Comparison of ENCODE assay signal across 19 cellular contexts in the genomic region with DNA sequence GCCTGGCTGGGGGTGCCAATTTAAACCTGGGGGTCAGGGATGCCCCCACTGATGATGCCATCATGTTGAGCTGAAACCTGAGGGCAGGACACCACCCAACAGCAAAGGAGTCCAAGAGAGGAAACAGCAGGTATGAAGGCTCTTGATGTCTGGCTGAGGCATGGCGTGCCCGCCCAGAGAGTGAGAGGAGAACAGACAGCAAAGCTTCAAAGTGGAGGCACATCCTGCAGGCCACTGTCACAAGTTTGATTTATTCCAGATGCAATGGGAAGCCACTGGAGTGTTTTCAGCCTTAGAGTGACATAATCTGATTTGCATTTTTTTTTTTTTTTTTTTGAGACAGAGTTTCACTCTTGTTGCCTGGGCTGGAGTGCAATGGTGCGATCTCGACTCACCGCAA. TPM values are rescaled to one million over a fixed set of nuclear protein-coding genes. Genes with fewer than 3 reads are reported as not detected.
A peak's percentile ranks its signal among the peaks of the same experiment; 100 is the strongest.
DNase-seq lines count a peak whose midpoint lies in the region; ATAC-seq and TF ChIP-seq lines count a peak whose summit lies in the region.
"Had no signal": no experiment of that assay in that cellular context is flagged by ENCODE, and none has a peak within 500 bp of the region (broad histone marks: within the 10 kb centered on the region; RNA-seq: fewer than 3 reads in every experiment).

No MANE protein-coding gene starts in this region.

- no peaks in the 10 kb centered on the region for H3K27me3 ChIP-seq in A673 (replicated peaks; ENCODE audit: insufficient read depth, low read depth, low read length, poor library complexity)
- no peaks in the 10 kb centered on the region for H3K27me3 ChIP-seq in GM23338 (ENCODE audit: insufficient read depth)
- H3K27me3 ChIP-seq: SJCRH30 had no signal

- H3K4me1 ChIP-seq in A673 (ENCODE audit: insufficient read depth, low read length, poor library complexity, severe bottlenecking): peaks cover 5% of the 10 kb centered on the region
- H3K4me1 ChIP-seq in GM23338 (ENCODE audit: insufficient read depth): peaks cover 36% of the 10 kb centered on the region
- H3K4me1 ChIP-seq: SJCRH30 had no signal

- H4K20me1 ChIP-seq in GM23338 (replicated peaks; ENCODE audit: insufficient read depth): no peaks in the 10 kb centered on the region

- H3K4me3 ChIP-seq in A673 (ENCODE audit: low read depth, low read length, poor library complexity, severe bottlenecking) (no peak overlapping the region), GM23338 (no peak overlapping the region)
- H3K4me3 ChIP-seq: A549, PC-9, SJCRH30 had no signal

- peaks cover 40% of the 10 kb centered on the region for H3K4me1 Mint-ChIP-seq in GM23338
- peaks cover 6 to 8% of the 10 kb centered on the region in 2 donors for H3K4me1 Mint-ChIP-seq in natural killer cell treated with Interleukin-12 subunit alpha and Interleukin-12 subunit beta and Interleukin-15 and Interleukin-18, amount 100 ng/mL, for 72 hours (ENCODE audit: low read depth in 2 of 2)

- H3K27ac ChIP-seq in A673 (ENCODE audit: low read depth, low read length, poor library complexity, severe bottlenecking) (no peak overlapping the region), GM23338 (ENCODE audit: low read depth) (0 out of 2 replicates have a peak overlapping the region, but pooled peaks have one; percentile 84)
- H3K27ac ChIP-seq: A549, PC-9, SJCRH30 had no signal

- peak overlapping the region; percentile 74; the same call in 1 of the 2 replicates for H2AFZ ChIP-seq in GM23338
- H2AFZ ChIP-seq: PC-9 had no signal

- H3K36me3 Mint-ChIP-seq in GM23338 (ENCODE audit: low read depth): no peaks in the 10 kb centered on the region
- H3K36me3 Mint-ChIP-seq in natural killer cell treated with Interleukin-12 subunit alpha and Interleukin-12 subunit beta and Interleukin-15 and Interleukin-18, amount 100 ng/mL, for 72 hours: no peaks in the 10 kb centered on the region
- H3K36me3 Mint-ChIP-seq: CD14-positive monocyte had no signal

- peaks cover 7% of the 10 kb centered on the region; the same call in 1 of the 2 replicates for H3F3A ChIP-seq in GM23338 (replicated peaks; ENCODE audit: low read depth)

- BruUV-seq in A673 (replicated peaks; lab: Mats Ljungman, UMichigan): no TSS peak

- H3K9me3 Mint-ChIP-seq in GM23338: no peaks in the 10 kb centered on the region
- H3K9me3 Mint-ChIP-seq in natural killer cell treated with Interleukin-12 subunit alpha and Interleukin-12 subunit beta and Interleukin-15 and Interleukin-18, amount 100 ng/mL, for 72 hours: no peaks in the 10 kb centered on the region

- CTCF ChIA-PET in A673 (lab: Charles Lee): no interaction called here

- peak; percentile 69 for DNase-seq in A673 (ENCODE audit: low spot score)
- no peak for DNase-seq in GM23338 (ENCODE audit: low spot score)
- DNase-seq in SK-N-DZ (ENCODE audit: low spot score): peak; percentile 96
- DNase-seq in islet precursor cell: peak; percentile 82
- DNase-seq in DMS79 (lab: John Stamatoyannopoulos, UW): no peak
- no peak for DNase-seq in natural killer cell treated with Interleukin-12 subunit alpha and Interleukin-12 subunit beta and Interleukin-15 and Interleukin-18, amount 100 ng/mL, for 72 hours (ENCODE audit: low spot score)
- DNase-seq: DMS 273 treated with DMSO at 0.1 percent for 48 hours, MV-4-11, NCI-H2081, NCI-H510A, NCI-H774, PC-9, SJCRH30 had no signal

- H3K27ac Mint-ChIP-seq in GM23338: peak overlapping the region; percentile 89; the same call in 1 of the 2 replicates
- H3K27ac Mint-ChIP-seq in natural killer cell treated with Interleukin-12 subunit alpha and Interleukin-12 subunit beta and Interleukin-15 and Interleukin-18, amount 100 ng/mL, for 72 hours: no peak overlapping the region

- 0 out of 2 replicates have a peak overlapping the region, but pooled peaks have one; percentile 38 for H3K4me2 ChIP-seq in GM23338
- H3K4me2 ChIP-seq: A549, PC-9 had no signal

- H3K36me3 ChIP-seq in A673 (ENCODE audit: insufficient read depth, low read length, poor library complexity, severe bottlenecking) (no peaks in the 10 kb centered on the region), GM23338 (ENCODE audit: insufficient read depth) (no peaks in the 10 kb centered on the region)
- H3K36me3 ChIP-seq: SJCRH30 had no signal

- intact Hi-C loops in A673 (cut with micrococcal nuclease; ENCODE audit: unreplicated experiment): no loop called here

- POLR2A ChIA-PET in A673 (lab: Charles Lee; ENCODE audit: low non-redundant PET): no interaction called here

- H3K4me3 Mint-ChIP-seq in GM23338: no peak overlapping the region
- H3K4me3 Mint-ChIP-seq in natural killer cell treated with Interleukin-12 subunit alpha and Interleukin-12 subunit beta and Interleukin-15 and Interleukin-18, amount 100 ng/mL, for 72 hours: no peak overlapping the region
- H3K4me3 Mint-ChIP-seq: CD14-positive monocyte had no signal

- no peak for ATAC-seq in GM23338
- no peak for ATAC-seq in GM19463 (IDR thresholded peaks at IDR 0.05; ENCODE audit: unreplicated experiment)
- ATAC-seq in GM19023 (IDR thresholded peaks at IDR 0.05; ENCODE audit: unreplicated experiment): no peak
- no peak for ATAC-seq in natural killer cell treated with Interleukin-12 subunit alpha and Interleukin-12 subunit beta and Interleukin-15 and Interleukin-18, amount 100 ng/mL, for 72 hours
- ATAC-seq: A549, HCT116, HepG2 had no signal

- H3K9me2 ChIP-seq in GM23338 (ENCODE audit: insufficient read depth): no peaks in the 10 kb centered on the region

- no peaks in the 10 kb centered on the region for H3K79me2 ChIP-seq in GM23338 (replicated peaks; ENCODE audit: insufficient read depth)

- H3K27me3 Mint-ChIP-seq in GM23338 (ENCODE audit: insufficient read depth, low read depth, poor library complexity): peaks cover 15% of the 10 kb centered on the region
- no peaks in the 10 kb centered on the region for H3K27me3 Mint-ChIP-seq in natural killer cell treated with Interleukin-12 subunit alpha and Interleukin-12 subunit beta and Interleukin-15 and Interleukin-18, amount 100 ng/mL, for 72 hours

- H3K9me3 ChIP-seq in A673 (ENCODE audit: low read depth, low read length, poor library complexity, severe bottlenecking): no peaks in the 10 kb centered on the region
- H3K9me3 ChIP-seq: A549, SJCRH30 had no signal

- no peak for TF ChIP-seq CTCF in A673 (conservative IDR thresholded peaks at IDR 0.05; ENCODE audit: low read depth, low read length)
- no peak for TF ChIP-seq CTCF in GM23338 (conservative IDR thresholded peaks at IDR 0.05; ENCODE audit: low read depth in 2 of 2)

TF ChIP-seq in GM23338, 12 proteins besides CTCF, POLR2A, EP300 and RAD21:
- no peak for TF ChIP-seq ZNF331 (CRISPR knock-in tag; IDR thresholded peaks at IDR 0.05; ENCODE audit: low read depth)
- TF ChIP-seq POLR2AphosphoS5 (IDR thresholded peaks at IDR 0.05; ENCODE audit: low read depth): no peak
- no peak for TF ChIP-seq EZH2phosphoT487 (IDR thresholded peaks at IDR 0.05; ENCODE audit: unreplicated experiment)

RNA-seq across cellular contexts. Expression of a gene that starts 34.8 kb away (rescaled TPM):
- 51.2 and 55.9 TPM in 2 replicates for total RNA-seq in A673 (2021)
- total RNA-seq in GM23338 (2014; rRNA removed; shearing (Covaris generic)): 97.8 and 119 TPM in 2 replicates
- 11.2 and 13.2 TPM in 2 replicates for polyA plus RNA-seq in GM23338 (2016; fragmentation: Nextera tagmentation; extraction: Ambion mirVana)
- 18.1 and 20.5 TPM in 2 replicates for polyA plus RNA-seq in SK-N-DZ (2014; cell fraction: cytosol; rRNA removed)
- 10.6 and 12.5 TPM in 2 replicates for polyA plus RNA-seq in SK-N-DZ (2014; cell fraction: nucleus; rRNA removed)
- 10 to 100 TPM; 18.0 to 28.9 TPM for total RNA-seq in natural killer cell treated with Interleukin-12 subunit alpha and Interleukin-12 subunit beta and Interleukin-15 and Interleukin-18, amount 100 ng/mL, for 72 hours

Comparison
In these comparisons a context has a peak if more than half of its experiments do, and no peak if none do; other contexts are left out.
1. DNase-seq: peak in A673 (single experiment), SK-N-DZ (single experiment) and islet precursor cell (single experiment); none in GM23338 (single experiment), DMS79 (single experiment) and natural killer cell treated with Interleukin-12 subunit alpha and Interleukin-12 subunit beta and Interleukin-15 and Interleukin-18, amount 100 ng/mL, for 72 hours (single experiment).